Comparison of ENCODE assay signal across 8 cellular contexts in genomic region chr20:53216856-53217576, GRCh38.
DNase-seq lines count a peak whose midpoint lies in the region; ATAC-seq and TF ChIP-seq lines count a peak whose summit lies in the region.

No MANE protein-coding gene starts in this region.

- H3K9me3 ChIP-seq in osteoblast (ENCODE audit: low read depth, low read length) = no peaks in the 10 kb centered on the region
- H3K9me3 ChIP-seq in tibial artery = no peaks in the 10 kb centered on the region

- H3K27ac ChIP-seq in foreskin keratinocyte (no peak overlapping the region), osteoblast (ENCODE audit: low read depth, low read length) (no peak overlapping the region), tibial artery (no peak overlapping the region)

- H3K36me3 ChIP-seq in osteoblast (ENCODE audit: insufficient read depth, low read length) (no peaks in the 10 kb centered on the region), tibial artery (no peaks in the 10 kb centered on the region)

- H3K4me1 Mint-ChIP-seq in activated T-helper 17 cell treated with anti-CD3 and anti-CD28 coated beads, Interleukin-2, amount 50 U/mL, for 72 hours = peaks cover 40% of the 10 kb centered on the region

- no peaks in the 10 kb centered on the region for H3K79me2 ChIP-seq in osteoblast (ENCODE audit: insufficient read depth, low read length)

- H3K36me3 Mint-ChIP-seq in activated T-helper 17 cell treated with anti-CD3 and anti-CD28 coated beads, Interleukin-2, amount 50 U/mL, for 72 hours (ENCODE audit: low read depth) = peaks cover 7% of the 10 kb centered on the region

- no peaks in the 10 kb centered on the region for H3K27me3 Mint-ChIP-seq in activated T-helper 17 cell treated with anti-CD3 and anti-CD28 coated beads, Interleukin-2, amount 50 U/mL, for 72 hours

- H3K4me3 ChIP-seq in osteoblast (ENCODE audit: insufficient read depth, low read length) = no peak overlapping the region
- no peak overlapping the region for H3K4me3 ChIP-seq in tibial artery

- H4K20me1 ChIP-seq in osteoblast (ENCODE audit: insufficient read depth, low read length) = no peaks in the 10 kb centered on the region

- no peak overlapping the region for H3K4me2 ChIP-seq in osteoblast (ENCODE audit: insufficient read depth, low read length)

- H3K27me3 ChIP-seq in foreskin keratinocyte = peaks cover 12% of the 10 kb centered on the region
- no peaks in the 10 kb centered on the region for H3K27me3 ChIP-seq in osteoblast (ENCODE audit: insufficient read depth, low read length)
- H3K27me3 ChIP-seq in tibial artery = peaks cover 0 to 5% of the 10 kb centered on the region in 2 donors

- TF ChIP-seq CTCF in foreskin keratinocyte (conservative IDR thresholded peaks at IDR 0.05) (peak; percentile 85), osteoblast (IDR thresholded peaks at IDR 0.05; ENCODE audit: extremely low read depth, low read depth, low read length) (peak; percentile 63), tibial artery (IDR thresholded peaks at IDR 0.05) (peak; percentile 52 to 56)

- peak overlapping the region; percentile 76 for H3K27ac Mint-ChIP-seq in activated T-helper 17 cell treated with anti-CD3 and anti-CD28 coated beads, Interleukin-2, amount 50 U/mL, for 72 hours

- H3K9me3 Mint-ChIP-seq in activated T-helper 17 cell treated with anti-CD3 and anti-CD28 coated beads, Interleukin-2, amount 50 U/mL, for 72 hours = peaks cover 4% of the 10 kb centered on the region

- ATAC-seq in HG03432 (IDR thresholded peaks at IDR 0.05; ENCODE audit: unreplicated experiment) = peak; percentile 85
- peak; percentile 56 for ATAC-seq in activated T-helper 17 cell treated with anti-CD3 and anti-CD28 coated beads, Interleukin-2, amount 50 U/mL, for 72 hours (replicated peaks)
- ATAC-seq in foreskin keratinocyte = peak; percentile 93

- H2AFZ ChIP-seq in osteoblast (ENCODE audit: low read length) = no peak overlapping the region

- H3K4me1 ChIP-seq in foreskin keratinocyte = no peaks in the 10 kb centered on the region
- H3K4me1 ChIP-seq in osteoblast (ENCODE audit: insufficient read depth, low read length) = no peaks in the 10 kb centered on the region
- H3K4me1 ChIP-seq in tibial artery = no peaks in the 10 kb centered on the region

- H3K4me3 Mint-ChIP-seq in activated T-helper 17 cell treated with anti-CD3 and anti-CD28 coated beads, Interleukin-2, amount 50 U/mL, for 72 hours = peak overlapping the region; percentile 69

- intact Hi-C loops in tibial artery (cut with DNase I; ENCODE audit: low total_unique reads) = no loop called here

- peak; percentile 20 for DNase-seq in DMS79 treated with DMSO at 0.1 percent for 48 hours (lab: John Stamatoyannopoulos, UW)
- no peak for DNase-seq in DMS79 (lab: John Stamatoyannopoulos, UW)
- DNase-seq in OCI-M1 (lab: John Stamatoyannopoulos, UW) = peak; percentile 64
- peak in 1 of 2 donors; percentile 15 for DNase-seq in foreskin keratinocyte
- DNase-seq in osteoblast (ENCODE audit: insufficient read length, low spot score, missing footprints) = no peak
- peak; percentile 47 to 68 for DNase-seq in tibial artery

Comparison
In these comparisons a context has a peak if more than half of its experiments do, and no peak if none do; other contexts are left out.
1. DNase-seq: peak in DMS79 treated with DMSO at 0.1 percent for 48 hours (single experiment), OCI-M1 (single experiment) and tibial artery (2 of 2); none in DMS79 (single experiment) and osteoblast (single experiment).
2. Peak in every context shown above with its lines, with median percentiles within 50 percentile points of each other: ATAC-seq and CTCF ChIP-seq.